ENCODE assay signal across 4 cellular contexts in the genomic region with DNA sequence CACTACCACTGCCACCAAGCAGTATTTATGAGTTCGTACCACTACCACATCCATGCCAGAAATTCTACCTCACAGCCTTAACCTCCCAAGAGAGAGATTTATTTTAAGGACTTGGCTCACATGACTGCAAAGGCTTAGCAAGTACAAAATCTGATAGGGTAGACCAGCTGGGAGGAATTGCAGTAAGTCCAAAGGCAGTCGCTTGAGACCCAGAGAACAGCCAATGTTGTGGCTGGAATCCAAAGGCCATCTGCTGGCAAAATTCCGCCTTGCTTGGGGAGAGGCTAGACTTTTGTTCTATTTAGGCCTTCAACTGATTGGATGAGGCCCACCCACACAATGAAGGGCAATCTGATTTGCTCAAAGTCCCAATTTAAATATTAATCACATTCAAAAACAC.
A peak's percentile ranks its signal among the peaks of the same experiment; 100 is the strongest.
TF ChIP-seq lines count a peak whose summit lies in the region.

No MANE protein-coding gene starts in this region.

TF ChIP-seq in SK-N-SH, 30 proteins besides CTCF, POLR2A, EP300 and RAD21 (continued from another document and continues in another):
- TF ChIP-seq NFIC (IDR thresholded peaks at IDR 0.05; ENCODE audit: borderline replicate concordance): no peak
- no peak for TF ChIP-seq SIN3A (IDR thresholded peaks at IDR 0.05; ENCODE audit: borderline replicate concordance, low read depth, low read length)
- no peak for TF ChIP-seq TAF1 (IDR thresholded peaks at IDR 0.05; ENCODE audit: borderline replicate concordance, low read depth, low read length)
- TF ChIP-seq MEF2A (IDR thresholded peaks at IDR 0.05; ENCODE audit: borderline replicate concordance, low read depth): no peak
- TF ChIP-seq JUND (IDR thresholded peaks at IDR 0.05): no peak
- TF ChIP-seq RXRA (IDR thresholded peaks at IDR 0.05; ENCODE audit: borderline replicate concordance, low read depth): no peak
- TF ChIP-seq, protein P1, sequence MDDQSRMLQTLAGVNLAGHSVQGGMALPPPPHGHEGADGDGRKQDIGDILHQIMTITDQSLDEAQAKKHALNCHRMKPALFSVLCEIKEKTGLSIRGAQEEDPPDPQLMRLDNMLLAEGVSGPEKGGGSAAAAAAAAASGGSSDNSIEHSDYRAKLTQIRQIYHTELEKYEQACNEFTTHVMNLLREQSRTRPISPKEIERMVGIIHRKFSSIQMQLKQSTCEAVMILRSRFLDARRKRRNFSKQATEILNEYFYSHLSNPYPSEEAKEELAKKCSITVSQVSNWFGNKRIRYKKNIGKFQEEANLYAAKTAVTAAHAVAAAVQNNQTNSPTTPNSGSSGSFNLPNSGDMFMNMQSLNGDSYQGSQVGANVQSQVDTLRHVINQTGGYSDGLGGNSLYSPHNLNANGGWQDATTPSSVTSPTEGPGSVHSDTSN (IDR thresholded peaks at IDR 0.05): no peak
- TF ChIP-seq, protein P2, sequence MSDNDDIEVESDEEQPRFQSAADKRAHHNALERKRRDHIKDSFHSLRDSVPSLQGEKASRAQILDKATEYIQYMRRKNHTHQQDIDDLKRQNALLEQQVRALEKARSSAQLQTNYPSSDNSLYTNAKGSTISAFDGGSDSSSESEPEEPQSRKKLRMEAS (IDR thresholded peaks at IDR 0.05; ENCODE audit: low read depth): no peak
- TF ChIP-seq CHD2 (IDR thresholded peaks at IDR 0.05; ENCODE audit: low read length, partially characterized antibody): no peak
- TF ChIP-seq, protein P3, sequence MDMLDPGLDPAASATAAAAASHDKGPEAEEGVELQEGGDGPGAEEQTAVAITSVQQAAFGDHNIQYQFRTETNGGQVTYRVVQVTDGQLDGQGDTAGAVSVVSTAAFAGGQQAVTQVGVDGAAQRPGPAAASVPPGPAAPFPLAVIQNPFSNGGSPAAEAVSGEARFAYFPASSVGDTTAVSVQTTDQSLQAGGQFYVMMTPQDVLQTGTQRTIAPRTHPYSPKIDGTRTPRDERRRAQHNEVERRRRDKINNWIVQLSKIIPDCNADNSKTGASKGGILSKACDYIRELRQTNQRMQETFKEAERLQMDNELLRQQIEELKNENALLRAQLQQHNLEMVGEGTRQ (IDR thresholded peaks at IDR 0.05; ENCODE audit: borderline replicate concordance, low read depth, low read length): no peak

TF ChIP-seq in SK-N-SH treated with all-trans-retinoic acid at 6 μM for 48 hours, 23 proteins besides CTCF, POLR2A, EP300 and RAD21 (continued from another document and continues in another):
- no peak for TF ChIP-seq TOX (CRISPR knock-in tag; IDR thresholded peaks at IDR 0.05; ENCODE audit: borderline replicate concordance)
- no peak for TF ChIP-seq ZNF70 (CRISPR knock-in tag; IDR thresholded peaks at IDR 0.05)
- TF ChIP-seq ISL1 (CRISPR knock-in tag; IDR thresholded peaks at IDR 0.05): no peak
- no peak for TF ChIP-seq CREB5 (CRISPR knock-in tag; IDR thresholded peaks at IDR 0.05; ENCODE audit: low read depth)
- no peak for TF ChIP-seq CSDC2 (CRISPR knock-in tag; IDR thresholded peaks at IDR 0.05)
- TF ChIP-seq SNAI2 (CRISPR knock-in tag; IDR thresholded peaks at IDR 0.05): no peak
- no peak for TF ChIP-seq ZNF8 (CRISPR knock-in tag; IDR thresholded peaks at IDR 0.05)
- no peak for TF ChIP-seq PPARA (CRISPR knock-in tag; IDR thresholded peaks at IDR 0.05; ENCODE audit: borderline replicate concordance)
- no peak for TF ChIP-seq POU6F1 (CRISPR knock-in tag; IDR thresholded peaks at IDR 0.05; ENCODE audit: borderline replicate concordance, low read depth)
- TF ChIP-seq GLIS3 (CRISPR knock-in tag; IDR thresholded peaks at IDR 0.05): no peak
- TF ChIP-seq TCF4 (CRISPR knock-in tag; IDR thresholded peaks at IDR 0.05; ENCODE audit: borderline replicate concordance): no peak

TF ChIP-seq in HEK293, 187 proteins besides CTCF, POLR2A, EP300 and RAD21:
- TF ChIP-seq, protein P4, sequence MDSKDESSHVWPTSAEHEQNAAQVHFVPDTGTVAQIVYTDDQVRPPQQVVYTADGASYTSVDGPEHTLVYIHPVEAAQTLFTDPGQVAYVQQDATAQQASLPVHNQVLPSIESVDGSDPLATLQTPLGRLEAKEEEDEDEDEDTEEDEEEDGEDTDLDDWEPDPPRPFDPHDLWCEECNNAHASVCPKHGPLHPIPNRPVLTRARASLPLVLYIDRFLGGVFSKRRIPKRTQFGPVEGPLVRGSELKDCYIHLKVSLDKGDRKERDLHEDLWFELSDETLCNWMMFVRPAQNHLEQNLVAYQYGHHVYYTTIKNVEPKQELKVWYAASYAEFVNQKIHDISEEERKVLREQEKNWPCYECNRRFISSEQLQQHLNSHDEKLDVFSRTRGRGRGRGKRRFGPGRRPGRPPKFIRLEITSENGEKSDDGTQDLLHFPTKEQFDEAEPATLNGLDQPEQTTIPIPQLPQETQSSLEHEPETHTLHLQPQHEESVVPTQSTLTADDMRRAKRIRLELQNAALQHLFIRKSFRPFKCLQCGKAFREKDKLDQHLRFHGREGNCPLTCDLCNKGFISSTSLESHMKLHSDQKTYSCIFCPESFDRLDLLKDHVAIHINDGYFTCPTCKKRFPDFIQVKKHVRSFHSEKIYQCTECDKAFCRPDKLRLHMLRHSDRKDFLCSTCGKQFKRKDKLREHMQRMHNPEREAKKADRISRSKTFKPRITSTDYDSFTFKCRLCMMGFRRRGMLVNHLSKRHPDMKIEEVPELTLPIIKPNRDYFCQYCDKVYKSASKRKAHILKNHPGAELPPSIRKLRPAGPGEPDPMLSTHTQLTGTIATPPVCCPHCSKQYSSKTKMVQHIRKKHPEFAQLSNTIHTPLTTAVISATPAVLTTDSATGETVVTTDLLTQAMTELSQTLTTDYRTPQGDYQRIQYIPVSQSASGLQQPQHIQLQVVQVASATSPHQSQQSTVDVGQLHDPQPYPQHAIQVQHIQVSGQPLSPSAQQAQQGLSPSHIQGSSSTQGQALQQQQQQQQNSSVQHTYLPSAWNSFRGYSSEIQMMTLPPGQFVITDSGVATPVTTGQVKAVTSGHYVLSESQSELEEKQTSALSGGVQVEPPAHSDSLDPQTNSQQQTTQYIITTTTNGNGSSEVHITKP (tag by site-specific recombination; IDR thresholded peaks at IDR 0.05): no peak
- TF ChIP-seq ZNF426 (tag by site-specific recombination; IDR thresholded peaks at IDR 0.05): no peak
- no peak for TF ChIP-seq ZNF560 (tag by site-specific recombination; IDR thresholded peaks at IDR 0.05; ENCODE audit: borderline replicate concordance)
- no peak for TF ChIP-seq ZNF645 (tag by site-specific recombination; IDR thresholded peaks at IDR 0.05)
- no peak for TF ChIP-seq HOXA7 (CRISPR knock-in tag; IDR thresholded peaks at IDR 0.05; ENCODE audit: borderline replicate concordance)
- peak; percentile 90 for TF ChIP-seq ZNF10 (tag by site-specific recombination; IDR thresholded peaks at IDR 0.05)

TF ChIP-seq in K562, 482 proteins besides CTCF, POLR2A, EP300 and RAD21 (continued from another document):
- TF ChIP-seq, protein P5, sequence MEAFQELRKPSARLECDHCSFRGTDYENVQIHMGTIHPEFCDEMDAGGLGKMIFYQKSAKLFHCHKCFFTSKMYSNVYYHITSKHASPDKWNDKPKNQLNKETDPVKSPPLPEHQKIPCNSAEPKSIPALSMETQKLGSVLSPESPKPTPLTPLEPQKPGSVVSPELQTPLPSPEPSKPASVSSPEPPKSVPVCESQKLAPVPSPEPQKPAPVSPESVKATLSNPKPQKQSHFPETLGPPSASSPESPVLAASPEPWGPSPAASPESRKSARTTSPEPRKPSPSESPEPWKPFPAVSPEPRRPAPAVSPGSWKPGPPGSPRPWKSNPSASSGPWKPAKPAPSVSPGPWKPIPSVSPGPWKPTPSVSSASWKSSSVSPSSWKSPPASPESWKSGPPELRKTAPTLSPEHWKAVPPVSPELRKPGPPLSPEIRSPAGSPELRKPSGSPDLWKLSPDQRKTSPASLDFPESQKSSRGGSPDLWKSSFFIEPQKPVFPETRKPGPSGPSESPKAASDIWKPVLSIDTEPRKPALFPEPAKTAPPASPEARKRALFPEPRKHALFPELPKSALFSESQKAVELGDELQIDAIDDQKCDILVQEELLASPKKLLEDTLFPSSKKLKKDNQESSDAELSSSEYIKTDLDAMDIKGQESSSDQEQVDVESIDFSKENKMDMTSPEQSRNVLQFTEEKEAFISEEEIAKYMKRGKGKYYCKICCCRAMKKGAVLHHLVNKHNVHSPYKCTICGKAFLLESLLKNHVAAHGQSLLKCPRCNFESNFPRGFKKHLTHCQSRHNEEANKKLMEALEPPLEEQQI (IDR thresholded peaks at IDR 0.05): no peak
- no peak for TF ChIP-seq MGA (IDR thresholded peaks at IDR 0.05)
- TF ChIP-seq ZNF134 (CRISPR knock-in tag; conservative IDR thresholded peaks at IDR 0.05): peak; percentile 99
- peak; percentile 75 for TF ChIP-seq RBM25 (IDR thresholded peaks at IDR 0.05; ENCODE audit: low read depth, low read length, severe bottlenecking)
- TF ChIP-seq EZH2 (IDR thresholded peaks at IDR 0.05; ENCODE audit: borderline replicate concordance, low read depth, low read length): no peak
TF ChIP-seq in K562: peak in this region for 2.
